16 cellular contexts compared by ENCODE assay signal in genomic region chr16:72840591-72841381, GRCh38.
DNase-seq lines count a peak whose midpoint lies in the region; ATAC-seq lines count a peak whose summit lies in the region.
"Had no signal": no experiment of that assay in that cellular context is flagged by ENCODE, and none has a peak within 500 bp of the region (broad histone marks: within the 10 kb centered on the region; RNA-seq: fewer than 3 reads in every experiment).

No MANE protein-coding gene starts in this region.

- H3K36me3 Mint-ChIP-seq in stimulated activated naive B cell treated with anti-CD40 and anti-IgM and Interleukin-4, amounts not matched to agents 10 μg/mL and 1 μg/mL and 100 μg/mL, for 72 hours = no peaks in the 10 kb centered on the region

- H3K27ac Mint-ChIP-seq in stimulated activated naive B cell treated with anti-CD40 and anti-IgM and Interleukin-4, amounts not matched to agents 10 μg/mL and 1 μg/mL and 100 μg/mL, for 72 hours = no peak overlapping the region
- H3K27ac Mint-ChIP-seq: activated B cell treated with CpG ODN at 0.5 μM for 24 hours, T-helper 17 cell had no signal

- H3K9me3 Mint-ChIP-seq in stimulated activated naive B cell treated with anti-CD40 and anti-IgM and Interleukin-4, amounts not matched to agents 10 μg/mL and 1 μg/mL and 100 μg/mL, for 72 hours = no peaks in the 10 kb centered on the region
- H3K9me3 Mint-ChIP-seq: activated B cell treated with CpG ODN at 0.5 μM for 24 hours had no signal

- peaks cover 13 to 16% of the 10 kb centered on the region in 2 donors for H3K27me3 Mint-ChIP-seq in stimulated activated naive B cell treated with anti-CD40 and anti-IgM and Interleukin-4, amounts not matched to agents 10 μg/mL and 1 μg/mL and 100 μg/mL, for 72 hours

- peaks cover 16 to 24% of the 10 kb centered on the region in 2 donors for H3K4me1 Mint-ChIP-seq in stimulated activated naive B cell treated with anti-CD40 and anti-IgM and Interleukin-4, amounts not matched to agents 10 μg/mL and 1 μg/mL and 100 μg/mL, for 72 hours

- ATAC-seq in stimulated activated naive B cell treated with anti-CD40 and anti-IgM and Interleukin-4, amounts not matched to agents 10 μg/mL and 1 μg/mL and 100 μg/mL, for 72 hours (replicated peaks) = peak; percentile 63 to 73
- ATAC-seq in GM18858 (IDR thresholded peaks at IDR 0.05; ENCODE audit: unreplicated experiment) (no peak), HG02840 (IDR thresholded peaks at IDR 0.05; ENCODE audit: low FRiP score, unreplicated experiment) (no peak)
- ATAC-seq: T-helper 17 cell had no signal

- DNase-seq in HCEC 1CT (peak; percentile 39), OCI-M1 (lab: John Stamatoyannopoulos, UW) (peak; percentile 30), germinal center (ENCODE audit: low spot score) (peak; percentile 22), dermis blood vessel endothelial cell (no peak)
- no peak for DNase-seq in stimulated activated naive B cell treated with anti-CD40 and anti-IgM and Interleukin-4, amounts not matched to agents 10 μg/mL and 1 μg/mL and 100 μg/mL, for 72 hours
- DNase-seq: activated B cell treated with CpG ODN at 0.5 μM for 24 hours; central memory CD4-positive, alpha-beta T cell; NCI-H1694 treated with DMSO at 0.1 percent for 48 hours; NCI-H446 treated with DMSO at 0.1 percent for 48 hours; right cardiac atrium; SHP77; stimulated activated CD4-positive, alpha-beta T cell treated with anti-CD3 and anti-CD28 coated beads, Interleukin-1b, Interleukin-23, amount 100 ng/mL, for 48 hours; substantia nigra; T-helper 17 cell had no signal

- H3K4me3 Mint-ChIP-seq in stimulated activated naive B cell treated with anti-CD40 and anti-IgM and Interleukin-4, amounts not matched to agents 10 μg/mL and 1 μg/mL and 100 μg/mL, for 72 hours = no peak overlapping the region
- H3K4me3 Mint-ChIP-seq: activated B cell treated with CpG ODN at 0.5 μM for 24 hours, T-helper 17 cell had no signal

Comparison
In these comparisons a context has a peak if more than half of its experiments do, and no peak if none do; other contexts are left out.
1. DNase-seq: peak in HCEC 1CT (single experiment), OCI-M1 (single experiment) and germinal center (single experiment); none in stimulated activated naive B cell treated with anti-CD40 and anti-IgM and Interleukin-4, amounts not matched to agents 10 μg/mL and 1 μg/mL and 100 μg/mL, for 72 hours (single experiment) and dermis blood vessel endothelial cell (single experiment).
2. ATAC-seq: peak in stimulated activated naive B cell treated with anti-CD40 and anti-IgM and Interleukin-4, amounts not matched to agents 10 μg/mL and 1 μg/mL and 100 μg/mL, for 72 hours (2 of 2); none in GM18858 (single experiment) and HG02840 (single experiment).